11 cellular contexts compared by ENCODE assay signal in the genomic region with DNA sequence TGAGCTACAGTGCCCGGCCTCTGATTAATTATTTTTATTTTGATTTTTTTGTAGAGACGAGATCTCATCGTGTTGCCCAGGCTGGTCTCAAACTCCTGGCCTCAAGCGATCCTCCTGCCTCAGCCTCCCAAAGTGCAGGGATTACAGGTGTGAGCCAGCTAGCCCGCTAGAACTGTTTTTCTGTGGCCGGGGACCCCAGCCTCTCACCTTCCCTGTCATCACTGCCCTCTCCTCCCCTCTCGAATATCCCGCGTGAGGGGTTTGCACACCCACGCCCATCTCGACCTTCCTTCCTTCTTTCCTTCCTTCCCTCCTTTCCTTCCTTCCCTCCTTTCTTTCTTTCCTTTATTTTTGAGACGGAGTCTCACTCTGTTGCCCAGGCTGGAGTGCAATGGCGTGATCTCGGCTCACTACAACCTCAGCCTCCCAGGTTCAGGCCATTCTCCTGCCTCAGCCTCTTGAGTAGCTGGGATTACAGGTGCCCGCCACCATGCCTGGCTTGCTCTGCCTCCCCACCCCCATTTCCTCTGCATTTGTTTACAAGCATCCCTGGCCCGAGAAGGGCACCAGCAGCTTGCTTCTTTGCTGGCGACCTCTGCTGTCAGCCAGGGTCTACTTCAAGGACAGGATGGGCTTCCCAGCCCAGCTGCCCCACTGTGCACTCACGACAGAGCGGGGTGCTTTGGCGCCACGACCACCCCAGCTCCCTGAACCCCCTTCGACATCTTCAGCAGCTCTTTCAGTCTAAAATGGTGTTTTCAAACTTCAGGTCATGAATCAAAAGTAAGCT. TPM values are rescaled to one million over a fixed set of nuclear protein-coding genes. Genes with fewer than 3 reads are reported as not detected.
DNase-seq lines count a peak whose midpoint lies in the region; ATAC-seq and FAIRE-seq lines count a peak whose summit lies in the region.
"Had no signal": no experiment of that assay in that cellular context is flagged by ENCODE, and none has a peak within 500 bp of the region (broad histone marks: within the 10 kb centered on the region; RNA-seq: fewer than 3 reads in every experiment).

No MANE protein-coding gene starts in this region.

- FAIRE-seq in HTR-8/SVneo (lab: Jason Lieb, UNC) = peak; percentile 44

- H3K27ac ChIP-seq in mesendoderm (ENCODE audit: low read depth, low read length) = no peak overlapping the region
- H3K27ac ChIP-seq: colonic mucosa had no signal

- ATAC-seq in T-helper 17 cell = no peak
- ATAC-seq in GM18909 (IDR thresholded peaks at IDR 0.05; ENCODE audit: poor library complexity, unreplicated experiment) = no peak
- ATAC-seq: mucosa of descending colon had no signal

- no peak overlapping the region for H2BK15ac ChIP-seq in mesendoderm (replicated peaks; ENCODE audit: low read depth)

- no peak overlapping the region for H2BK5ac ChIP-seq in mesendoderm (ENCODE audit: low read length)

- H3K27me3 ChIP-seq in mesendoderm (ENCODE audit: insufficient read depth, low read length, poor library complexity) = no peaks in the 10 kb centered on the region
- H3K27me3 ChIP-seq: colonic mucosa had no signal

- H3K79me2 ChIP-seq in mesendoderm (ENCODE audit: control insufficient read depth, insufficient read depth, low read length) = no peaks in the 10 kb centered on the region

- no peak overlapping the region for H4K8ac ChIP-seq in mesendoderm (ENCODE audit: low read depth, low read length)

- no peak overlapping the region for H3K18ac ChIP-seq in mesendoderm (ENCODE audit: low read length)

- no peak overlapping the region for H3K4me3 ChIP-seq in mesendoderm (ENCODE audit: low read length)
- H3K4me3 ChIP-seq: colonic mucosa, mucosa of descending colon had no signal

- no peaks in the 10 kb centered on the region for H3K36me3 ChIP-seq in mesendoderm (ENCODE audit: control insufficient read depth, insufficient read depth, low read length)
- H3K36me3 ChIP-seq: colonic mucosa had no signal

- H3K4me2 ChIP-seq in mesendoderm (ENCODE audit: low read length) = no peak overlapping the region

- no peaks in the 10 kb centered on the region for H3K9me3 ChIP-seq in T-helper 17 cell (ENCODE audit: control insufficient read depth, low read length, poor library complexity, severe bottlenecking)
- H3K9me3 ChIP-seq: colonic mucosa, mucosa of descending colon had no signal

- H3K4me1 Mint-ChIP-seq in T-helper 17 cell = peaks cover 11% of the 10 kb centered on the region

- H3K79me1 ChIP-seq in mesendoderm (ENCODE audit: low read length) = no peaks in the 10 kb centered on the region

- H3K23ac ChIP-seq in mesendoderm (ENCODE audit: low read length) = no peak overlapping the region

- H3K9ac ChIP-seq in mesendoderm (ENCODE audit: low read length) = no peak overlapping the region

- H2AK5ac ChIP-seq in mesendoderm (ENCODE audit: low read length) = no peak overlapping the region

- H3K56ac ChIP-seq in mesendoderm (ENCODE audit: low read length) = no peak overlapping the region

- H3K27ac Mint-ChIP-seq in T-helper 17 cell = peak overlapping the region; percentile 73

- no peak overlapping the region for H3K4ac ChIP-seq in mesendoderm (ENCODE audit: low read depth, low read length)

- H3K4me3 Mint-ChIP-seq in T-helper 17 cell = no peak overlapping the region

- H3K27me3 Mint-ChIP-seq in T-helper 17 cell = peaks cover 4% of the 10 kb centered on the region

- no CpG with 5 or more reads among the region's 22 CpGs for WGBS in mesendoderm (ENCODE audit: extremely low coverage, insufficient coverage, low lambda C conversion rate)

- H3K36me3 Mint-ChIP-seq in T-helper 17 cell (ENCODE audit: low read depth) = no peaks in the 10 kb centered on the region

- H3K4me1 ChIP-seq in mesendoderm (ENCODE audit: control insufficient read depth, low read depth, low read length) = no peaks in the 10 kb centered on the region
- H3K4me1 ChIP-seq: colonic mucosa had no signal

- H4K5ac ChIP-seq in mesendoderm (ENCODE audit: low read length) = no peak overlapping the region

- DNase-seq in EL = peak; percentile 25
- DNase-seq in HTR-8/SVneo (ENCODE audit: insufficient read length, low spot score) = peak; percentile 62
- DNase-seq in T-helper 17 cell = no peak
- peak; percentile 92 for DNase-seq in mesendoderm
- no peak for DNase-seq in activated CD8-positive, alpha-beta memory T cell treated with anti-CD3 and anti-CD28 coated beads, Interleukin-2, amount 50 U/mL, for 4 hours
- DNase-seq in putamen (ENCODE audit: low spot score) = no peak
- DNase-seq in NCI-H345 (lab: John Stamatoyannopoulos, UW) = no peak
- DNase-seq: activated CD4-positive, alpha-beta T cell treated with anti-CD3 and anti-CD28 coated beads for 1 hour; colonic mucosa had no signal

- no peak overlapping the region for H2BK120ac ChIP-seq in mesendoderm (ENCODE audit: low read depth, low read length)

RNA-seq across cellular contexts. Expression of a gene that starts 4.3 kb away (rescaled TPM):
- total RNA-seq in T-helper 17 cell = 10 to 100 TPM; 47.8 to 54.4 TPM
- 5.2 TPM for polyA plus RNA-seq in mesendoderm (2013, experiment 1 of 2)
- polyA plus RNA-seq in mesendoderm (2013, experiment 2 of 2) = 5.6 TPM

Comparison
In these comparisons a context has a peak if more than half of its experiments do, and no peak if none do; other contexts are left out.
1. DNase-seq: peak in EL (single experiment), HTR-8/SVneo (single experiment) and mesendoderm (single experiment); none in T-helper 17 cell (0 of 3), activated CD8-positive, alpha-beta memory T cell treated with anti-CD3 and anti-CD28 coated beads, Interleukin-2, amount 50 U/mL, for 4 hours (single experiment), putamen (single experiment) and NCI-H345 (single experiment).